In genomic region chr4:138910914-138911336, GRCh38 we compare ENCODE assay signal across 7 cellular contexts.
DNase-seq lines count a peak whose midpoint lies in the region; ATAC-seq lines count a peak whose summit lies in the region.

No MANE protein-coding gene starts in this region.

- in situ Hi-C loops in SK-MEL-5 (cut with HindIII; ENCODE audit: low pct_unique_long_range_greater_than_20kb, low sequenced_read_pairs), result no loop called here

- peak; percentile 53 for DNase-seq in LHCN-M2 (ENCODE audit: low read depth)
- peak; percentile 3 for DNase-seq in SK-MEL-5 (ENCODE audit: low read depth, low spot score)
- peak; percentile 55 for DNase-seq in fibroblast of the conjunctiva (ENCODE audit: low read depth)
- no peak for DNase-seq in cortex of kidney (lab: John Stamatoyannopoulos, UW)

- H2AFZ ChIP-seq in neuron (ENCODE audit: low read depth, low read length), result peak overlapping the region; percentile 14

- H3K4me3 ChIP-seq in neuron (ENCODE audit: low read length), result peak overlapping the region; percentile 6

- H3K36me3 ChIP-seq in neuron (ENCODE audit: insufficient read depth, low read length), result no peaks in the 10 kb centered on the region

- H3K9me3 ChIP-seq in neuron (ENCODE audit: low read length), result no peaks in the 10 kb centered on the region

- ATAC-seq in HG02981 (IDR thresholded peaks at IDR 0.05; ENCODE audit: unreplicated experiment), result no peak
- no peak for ATAC-seq in GM19397 (IDR thresholded peaks at IDR 0.05; ENCODE audit: unreplicated experiment)

- H3K27me3 ChIP-seq in neuron (ENCODE audit: insufficient read depth, low read length), result no peaks in the 10 kb centered on the region

- H3K4me1 ChIP-seq in neuron (ENCODE audit: insufficient read depth, low read length), result peaks cover 17% of the 10 kb centered on the region
